1 cellular context compared by ENCODE assay signal in genomic region chr12:56299853-56300643, GRCh38.
TF ChIP-seq lines count a peak whose summit lies in the region.

CS (minus strand) TSS chr12:56300330; CDS start chr12:56300201, 129 bp downstream.

TF ChIP-seq in K562, 482 proteins besides CTCF, POLR2A, EP300 and RAD21 (continued from another document and continues in another):
- TF ChIP-seq ELK1 (CRISPR knock-in tag; IDR thresholded peaks at IDR 0.05) (no peak), IRF1 (CRISPR knock-in tag; IDR thresholded peaks at IDR 0.05; ENCODE audit: borderline replicate concordance) (no peak), RFX7 (CRISPR knock-in tag; IDR thresholded peaks at IDR 0.05) (no peak), TARDBP (IDR thresholded peaks at IDR 0.05) (no peak), BDP1 (IDR thresholded peaks at IDR 0.05; ENCODE audit: insufficient read depth, insufficient read length) (no peak), KDM5B (IDR thresholded peaks at IDR 0.05; ENCODE audit: insufficient replicate concordance, low read depth, low read length) (peak; percentile 53), FOXP1 (CRISPR knock-in tag; IDR thresholded peaks at IDR 0.05) (peak; percentile 88; the same call in 1 of the 2 replicates), HNRNPLL (IDR thresholded peaks at IDR 0.05; ENCODE audit: low read depth, low read length, poor library complexity, severe bottlenecking) (peak; percentile 92), CSDE1 (IDR thresholded peaks at IDR 0.05) (no peak), CC2D1A (IDR thresholded peaks at IDR 0.05) (no peak), KLF16 (IDR thresholded peaks at IDR 0.05) (no peak), E2F6 (IDR thresholded peaks at IDR 0.05; ENCODE audit: borderline replicate concordance in 1 of 2, extremely low read depth in 1 of 2, insufficient read depth in 1 of 2, insufficient read length in 1 of 2, low read depth in 1 of 2, low read length in 1 of 2, poor library complexity in 1 of 2, severe bottlenecking in 1 of 2) (peak; percentile 63 to 66), TCF7 (IDR thresholded peaks at IDR 0.05; ENCODE audit: borderline replicate concordance) (0 out of 2 replicates have a peak, but pooled peaks have one; percentile 15), NFIX (CRISPR knock-in tag; IDR thresholded peaks at IDR 0.05; ENCODE audit: low read depth) (peak; percentile 76), POU5F1 (IDR thresholded peaks at IDR 0.05; ENCODE audit: borderline replicate concordance, low read depth, low read length, partially characterized antibody) (no peak), HCFC1 (IDR thresholded peaks at IDR 0.05; ENCODE audit: low read depth, low read length) (no peak), E2F8 (IDR thresholded peaks at IDR 0.05; ENCODE audit: low read depth, partially characterized antibody) (no peak), SOX6 (IDR thresholded peaks at IDR 0.05) (peak; percentile 53; the same call in 1 of the 2 replicates), DEAF1 (CRISPR knock-in tag; IDR thresholded peaks at IDR 0.05) (no peak), NFRKB (IDR thresholded peaks at IDR 0.05; ENCODE audit: low read depth) (no peak), PHF21A (IDR thresholded peaks at IDR 0.05; ENCODE audit: borderline replicate concordance, low read depth) (no peak), STAT5B (CRISPR knock-in tag; IDR thresholded peaks at IDR 0.05) (no peak), CAMTA2 (CRISPR knock-in tag; conservative IDR thresholded peaks at IDR 0.05) (no peak), DPF2 (IDR thresholded peaks at IDR 0.05) (no peak; the same call in 1 of the 2 replicates), PHF8 (IDR thresholded peaks at IDR 0.05; ENCODE audit: borderline replicate concordance, low read length) (peak; percentile 81; the same call in 1 of the 2 replicates), ZNF511 (CRISPR knock-in tag; IDR thresholded peaks at IDR 0.05) (peak; percentile 63; the same call in 1 of the 2 replicates), ZNF133 (CRISPR knock-in tag; IDR thresholded peaks at IDR 0.05) (no peak), ZNF277 (CRISPR knock-in tag; IDR thresholded peaks at IDR 0.05; ENCODE audit: borderline replicate concordance) (no peak), ZNF57 (CRISPR knock-in tag; IDR thresholded peaks at IDR 0.05) (no peak), ZNF124 (CRISPR knock-in tag; IDR thresholded peaks at IDR 0.05) (no peak), RBFOX2 (IDR thresholded peaks at IDR 0.05; ENCODE audit: low read depth, low read length) (peak; percentile 98), ZNF431 (CRISPR knock-in tag; IDR thresholded peaks at IDR 0.05) (no peak), SAP30 (IDR thresholded peaks at IDR 0.05; ENCODE audit: borderline replicate concordance, insufficient read depth, low read depth, low read length, poor library complexity, severe bottlenecking) (peak; percentile 92), NCOA1 (IDR thresholded peaks at IDR 0.05; ENCODE audit: low read depth) (no peak), TAF9B (IDR thresholded peaks at IDR 0.05; ENCODE audit: partially characterized antibody) (no peak), ZC3H11A (IDR thresholded peaks at IDR 0.05; ENCODE audit: low read depth, low read length) (no peak), ZNF586 (CRISPR knock-in tag; conservative IDR thresholded peaks at IDR 0.05) (no peak), MBD2 (IDR thresholded peaks at IDR 0.05; ENCODE audit: borderline replicate concordance, low read depth) (peak; percentile 72), POLR2G (IDR thresholded peaks at IDR 0.05; ENCODE audit: low read depth, low read length) (peak; percentile 97), KHSRP (IDR thresholded peaks at IDR 0.05) (no peak), SETDB1 (IDR thresholded peaks at IDR 0.05; ENCODE audit: low read length) (no peak), ZNF395 (CRISPR knock-in tag; IDR thresholded peaks at IDR 0.05) (peak; percentile 67; the same call in 1 of the 2 replicates), ZNF695 (CRISPR knock-in tag; IDR thresholded peaks at IDR 0.05) (no peak), CXXC5 (CRISPR knock-in tag; IDR thresholded peaks at IDR 0.05) (peak; percentile 82), GTF2E2 (tag; IDR thresholded peaks at IDR 0.05) (peak; percentile 93), ETV5 (CRISPR knock-in tag; IDR thresholded peaks at IDR 0.05; ENCODE audit: low read depth) (peak; percentile 75), PCBP1 (IDR thresholded peaks at IDR 0.05; ENCODE audit: low read depth, low read length, poor library complexity, severe bottlenecking) (no peak), E2F3 (CRISPR knock-in tag; IDR thresholded peaks at IDR 0.05) (no peak), TRIM28 (IDR thresholded peaks at IDR 0.05) (no peak)
- TF ChIP-seq, protein P1, sequence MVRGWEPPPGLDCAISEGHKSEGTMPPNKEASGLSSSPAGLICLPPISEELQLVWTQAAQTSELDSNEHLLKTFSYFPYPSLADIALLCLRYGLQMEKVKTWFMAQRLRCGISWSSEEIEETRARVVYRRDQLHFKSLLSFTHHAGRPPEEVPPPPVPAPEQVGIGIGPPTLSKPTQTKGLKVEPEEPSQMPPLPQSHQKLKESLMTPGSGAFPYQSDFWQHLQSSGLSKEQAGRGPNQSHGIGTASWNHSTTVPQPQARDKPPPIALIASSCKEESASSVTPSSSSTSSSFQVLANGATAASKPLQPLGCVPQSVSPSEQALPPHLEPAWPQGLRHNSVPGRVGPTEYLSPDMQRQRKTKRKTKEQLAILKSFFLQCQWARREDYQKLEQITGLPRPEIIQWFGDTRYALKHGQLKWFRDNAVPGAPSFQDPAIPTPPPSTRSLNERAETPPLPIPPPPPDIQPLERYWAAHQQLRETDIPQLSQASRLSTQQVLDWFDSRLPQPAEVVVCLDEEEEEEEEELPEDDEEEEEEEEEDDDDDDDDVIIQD (CRISPR knock-in tag; IDR thresholded peaks at IDR 0.05), result no peak
- TF ChIP-seq, protein P2, sequence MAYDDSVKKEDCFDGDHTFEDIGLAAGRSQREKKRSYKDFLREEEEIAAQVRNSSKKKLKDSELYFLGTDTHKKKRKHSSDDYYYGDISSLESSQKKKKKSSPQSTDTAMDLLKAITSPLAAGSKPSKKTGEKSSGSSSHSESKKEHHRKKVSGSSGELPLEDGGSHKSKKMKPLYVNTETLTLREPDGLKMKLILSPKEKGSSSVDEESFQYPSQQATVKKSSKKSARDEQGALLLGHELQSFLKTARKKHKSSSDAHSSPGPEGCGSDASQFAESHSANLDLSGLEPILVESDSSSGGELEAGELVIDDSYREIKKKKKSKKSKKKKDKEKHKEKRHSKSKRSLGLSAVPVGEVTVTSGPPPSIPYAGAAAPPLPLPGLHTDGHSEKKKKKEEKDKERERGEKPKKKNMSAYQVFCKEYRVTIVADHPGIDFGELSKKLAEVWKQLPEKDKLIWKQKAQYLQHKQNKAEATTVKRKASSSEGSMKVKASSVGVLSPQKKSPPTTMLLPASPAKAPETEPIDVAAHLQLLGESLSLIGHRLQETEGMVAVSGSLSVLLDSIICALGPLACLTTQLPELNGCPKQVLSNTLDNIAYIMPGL (CRISPR knock-in tag; IDR thresholded peaks at IDR 0.05), result no peak
- TF ChIP-seq, protein P3, sequence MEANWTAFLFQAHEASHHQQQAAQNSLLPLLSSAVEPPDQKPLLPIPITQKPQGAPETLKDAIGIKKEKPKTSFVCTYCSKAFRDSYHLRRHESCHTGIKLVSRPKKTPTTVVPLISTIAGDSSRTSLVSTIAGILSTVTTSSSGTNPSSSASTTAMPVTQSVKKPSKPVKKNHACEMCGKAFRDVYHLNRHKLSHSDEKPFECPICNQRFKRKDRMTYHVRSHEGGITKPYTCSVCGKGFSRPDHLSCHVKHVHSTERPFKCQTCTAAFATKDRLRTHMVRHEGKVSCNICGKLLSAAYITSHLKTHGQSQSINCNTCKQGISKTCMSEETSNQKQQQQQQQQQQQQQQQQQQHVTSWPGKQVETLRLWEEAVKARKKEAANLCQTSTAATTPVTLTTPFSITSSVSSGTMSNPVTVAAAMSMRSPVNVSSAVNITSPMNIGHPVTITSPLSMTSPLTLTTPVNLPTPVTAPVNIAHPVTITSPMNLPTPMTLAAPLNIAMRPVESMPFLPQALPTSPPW (CRISPR knock-in tag; IDR thresholded peaks at IDR 0.05), result peak; percentile 91
- TF ChIP-seq, protein P4, sequence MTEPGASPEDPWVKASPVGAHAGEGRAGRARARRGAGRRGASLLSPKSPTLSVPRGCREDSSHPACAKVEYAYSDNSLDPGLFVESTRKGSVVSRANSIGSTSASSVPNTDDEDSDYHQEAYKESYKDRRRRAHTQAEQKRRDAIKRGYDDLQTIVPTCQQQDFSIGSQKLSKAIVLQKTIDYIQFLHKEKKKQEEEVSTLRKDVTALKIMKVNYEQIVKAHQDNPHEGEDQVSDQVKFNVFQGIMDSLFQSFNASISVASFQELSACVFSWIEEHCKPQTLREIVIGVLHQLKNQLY (CRISPR knock-in tag; conservative IDR thresholded peaks at IDR 0.05), result no peak
